9 cellular contexts compared by ENCODE assay signal in the genomic region with DNA sequence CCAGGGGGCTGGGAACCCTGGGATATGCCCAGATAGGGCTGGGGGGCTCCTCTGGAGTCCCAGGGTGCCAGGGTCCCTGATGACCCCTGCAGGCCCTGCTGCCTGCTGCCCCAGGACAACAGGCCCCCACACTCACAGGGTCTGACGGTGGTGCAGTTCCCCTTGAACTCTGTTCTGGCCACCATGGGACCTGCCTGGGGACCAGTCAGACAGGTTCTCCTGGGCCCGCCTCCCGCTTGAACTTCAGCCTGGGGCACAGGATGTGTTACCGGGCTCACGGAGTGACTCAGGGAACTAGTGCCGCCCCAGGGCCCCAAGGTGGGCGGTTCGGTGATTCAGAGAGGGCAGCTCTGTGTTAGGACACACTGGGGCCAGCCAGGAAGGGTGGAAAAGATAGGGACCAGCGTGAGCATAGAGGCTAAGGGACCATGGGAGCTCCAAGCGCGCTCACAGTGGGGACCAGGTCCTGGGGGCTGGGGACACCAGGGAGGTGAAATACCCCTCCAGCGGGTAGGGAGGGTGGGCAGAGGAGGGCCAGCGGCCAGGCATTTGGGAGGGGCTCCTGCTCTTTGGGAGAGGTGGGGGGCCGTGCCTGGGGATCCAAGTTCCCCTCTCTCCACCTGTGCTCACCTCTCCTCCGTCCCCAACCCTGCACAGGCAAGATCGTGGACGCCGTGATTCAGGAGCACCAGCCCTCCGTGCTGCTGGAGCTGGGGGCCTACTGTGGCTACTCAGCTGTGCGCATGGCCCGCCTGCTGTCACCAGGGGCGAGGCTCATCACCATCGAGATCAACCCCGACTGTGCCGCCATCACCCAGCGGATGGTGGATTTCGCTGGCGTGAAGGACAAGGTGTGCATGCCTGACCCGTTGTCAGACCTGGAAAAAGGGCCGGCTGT. TPM values are rescaled to one million over a fixed set of nuclear protein-coding genes. Genes with fewer than 3 reads are reported as not detected.
A peak's percentile ranks its signal among the peaks of the same experiment; 100 is the strongest.
DNase-seq lines count a peak whose midpoint lies in the region; TF ChIP-seq lines count a peak whose summit lies in the region.
"Had no signal": no experiment of that assay in that cellular context is flagged by ENCODE, and none has a peak within 500 bp of the region (broad histone marks: within the 10 kb centered on the region; RNA-seq: fewer than 3 reads in every experiment).

No MANE protein-coding gene starts in this region.

- DNase-seq in NOMO-1 (lab: John Stamatoyannopoulos, UW; ENCODE audit: unreplicated experiment in 2 of 2), result peak; percentile 22 to 23
- no peak for DNase-seq in NOMO-1 treated with dmso at 0.1 percent for 144 hours (lab: John Stamatoyannopoulos, UW; ENCODE audit: unreplicated experiment)
- peak in 2 of 3 donors; percentile 93 to 95 for DNase-seq in Peyer's patch
- peak; percentile 76 for DNase-seq in glomerular visceral epithelial cell (ENCODE audit: extremely low spot score)
- peak; percentile 70 for DNase-seq in stimulated activated CD8-positive, alpha-beta memory T cell treated with anti-CD3 and anti-CD28 coated beads, Interleukin-4, amount 100 ng/mL, for 48 hours
- no peak for DNase-seq in NCI-H1694 treated with DMSO at 0.1 percent for 48 hours (lab: John Stamatoyannopoulos, UW)
- no peak for DNase-seq in NCI-H1105 (lab: John Stamatoyannopoulos, UW)
- DNase-seq in HuH-7.5 (ENCODE audit: low spot score), result no peak
- DNase-seq: effector memory CD8-positive, alpha-beta T cell had no signal

- H3K9me3 ChIP-seq in Peyer's patch, result no peaks in the 10 kb centered on the region

- H3K27ac ChIP-seq in Peyer's patch, result peak overlapping the region in 3 of 4 donors; percentile 47 to 95 (median 79)

- H3K27me3 ChIP-seq in Peyer's patch, result no peaks in the 10 kb centered on the region

- H3K36me3 ChIP-seq in Peyer's patch, result peaks cover 0 to 40% (median 0%) of the 10 kb centered on the region in 3 donors

- no peak for TF ChIP-seq CTCF in Peyer's patch (IDR thresholded peaks at IDR 0.05)

- peak; percentile 46 to 80 for TF ChIP-seq POLR2A in Peyer's patch (IDR thresholded peaks at IDR 0.05)

- H3K4me1 ChIP-seq in Peyer's patch, result peaks cover 0 to 36% (median 4%) of the 10 kb centered on the region in 4 donors

- peak overlapping the region in 2 of 4 donors; percentile 48 to 49 for H3K4me3 ChIP-seq in Peyer's patch

RNA-seq across cellular contexts. Expression of a gene that starts 21.5 kb away (rescaled TPM):
- total RNA-seq in Peyer's patch, result 10 to 100 TPM; 24.7 to 29.8 (median 27.2) TPM

RNA-seq across cellular contexts. Expression of a gene that starts 21.6 kb away (rescaled TPM):
- 100 to 1,000 TPM in 3 of 4 donors, 10 to 100 TPM in 1; 89.1 to 149 (median 138) TPM for total RNA-seq in Peyer's patch

RNA-seq across cellular contexts. Expression of a gene that starts 53.5 kb away (rescaled TPM):
- 10 to 100 TPM; 10.7 to 21.2 (median 18.4) TPM for total RNA-seq in Peyer's patch

RNA-seq across cellular contexts. Expression of a gene that starts 57.8 kb away (rescaled TPM):
- 10 to 100 TPM; 27.2 to 45.4 (median 41.0) TPM for total RNA-seq in Peyer's patch

Comparison
In these comparisons a context has a peak if more than half of its experiments do, and no peak if none do; other contexts are left out.
1. DNase-seq: peak in NOMO-1 (2 of 2), Peyer's patch (2 of 3), glomerular visceral epithelial cell (single experiment) and stimulated activated CD8-positive, alpha-beta memory T cell treated with anti-CD3 and anti-CD28 coated beads, Interleukin-4, amount 100 ng/mL, for 48 hours (single experiment); none in NOMO-1 treated with dmso at 0.1 percent for 144 hours (single experiment), NCI-H1694 treated with DMSO at 0.1 percent for 48 hours (single experiment), NCI-H1105 (single experiment) and HuH-7.5 (single experiment).